1 cellular context compared by ENCODE assay signal in the genomic region with DNA sequence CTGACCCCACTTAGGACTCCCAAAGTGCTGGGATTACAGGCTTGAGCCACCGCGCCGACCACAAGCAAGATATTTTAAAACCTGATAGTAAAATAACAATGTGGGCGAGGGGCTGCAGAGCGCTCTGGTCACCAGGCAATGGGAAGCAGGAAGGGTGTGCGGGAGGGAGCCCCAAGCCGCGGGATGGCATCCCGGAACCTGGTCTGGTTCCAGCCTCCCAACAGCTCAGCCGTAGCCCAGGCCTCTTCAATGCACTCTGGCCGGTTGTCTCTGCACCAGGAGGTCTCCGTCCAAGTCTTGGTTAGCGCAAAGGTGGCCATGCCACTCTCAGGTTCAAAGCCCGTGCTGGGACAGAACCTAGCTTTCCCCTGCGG.
TF ChIP-seq lines count a peak whose summit lies in the region.

No MANE protein-coding gene starts in this region.

TF ChIP-seq in endothelial cell of umbilical vein, 7 proteins besides CTCF, POLR2A, EP300 and RAD21:
- TF ChIP-seq JUN (IDR thresholded peaks at IDR 0.05; ENCODE audit: borderline replicate concordance, insufficient read depth, insufficient read length, low read depth) (no peak), FOS (IDR thresholded peaks at IDR 0.05; ENCODE audit: borderline replicate concordance, insufficient read depth, low read length) (no peak), MYC (IDR thresholded peaks at IDR 0.05; ENCODE audit: low read depth, low read length) (no peak), EZH2 (IDR thresholded peaks at IDR 0.05; ENCODE audit: borderline replicate concordance, low read depth, low read length, severe bottlenecking) (no peak), GATA2 (IDR thresholded peaks at IDR 0.05; ENCODE audit: insufficient read depth, insufficient read length, low read depth, low read length) (no peak), POLR2AphosphoS5 (IDR thresholded peaks at IDR 0.05; ENCODE audit: insufficient read depth, low read depth, low read length) (no peak)
- TF ChIP-seq, protein P1, sequence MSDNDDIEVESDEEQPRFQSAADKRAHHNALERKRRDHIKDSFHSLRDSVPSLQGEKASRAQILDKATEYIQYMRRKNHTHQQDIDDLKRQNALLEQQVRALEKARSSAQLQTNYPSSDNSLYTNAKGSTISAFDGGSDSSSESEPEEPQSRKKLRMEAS (IDR thresholded peaks at IDR 0.05; ENCODE audit: insufficient read depth, insufficient read length), result no peak
